Comparison of ENCODE assay signal across 8 cellular contexts in genomic region chr9:113409481-113409880, GRCh38. TPM values are rescaled to one million over a fixed set of nuclear protein-coding genes. Genes with fewer than 3 reads are reported as not detected.
A peak's percentile ranks its signal among the peaks of the same experiment; 100 is the strongest.
DNase-seq lines count a peak whose midpoint lies in the region; ATAC-seq and TF ChIP-seq lines count a peak whose summit lies in the region.

No MANE protein-coding gene starts in this region.

- peaks cover 27% of the 10 kb centered on the region for H3K36me3 Mint-ChIP-seq in activated naive CD4-positive, alpha-beta T cell treated with anti-CD3 and anti-CD28 coated beads for 36 hours (ENCODE audit: low read depth)
- H3K36me3 Mint-ChIP-seq in type B pancreatic cell: peaks cover 23% of the 10 kb centered on the region

- H3K4me3 ChIP-seq in ascending aorta: peak overlapping the region; percentile 79 to 82
- peak overlapping the region; percentile 84 to 95 (median 85) for H3K4me3 ChIP-seq in right lobe of liver

- TF ChIP-seq CTCF in ascending aorta (IDR thresholded peaks at IDR 0.05) (no peak), right lobe of liver (IDR thresholded peaks at IDR 0.05) (no peak), type B pancreatic cell (conservative IDR thresholded peaks at IDR 0.05) (no peak), GM13977 (IDR thresholded peaks at IDR 0.05; ENCODE audit: extremely low read depth, insufficient read depth, missing control alignments) (no peak)

- H3K9me3 ChIP-seq in ascending aorta: no peaks in the 10 kb centered on the region
- H3K9me3 ChIP-seq in right lobe of liver: no peaks in the 10 kb centered on the region

- TF ChIP-seq POLR2A in right lobe of liver (IDR thresholded peaks at IDR 0.05): no peak

- peaks cover 8 to 12% of the 10 kb centered on the region in 2 donors for H3K36me3 ChIP-seq in ascending aorta
- peaks cover 0 to 12% (median 6%) of the 10 kb centered on the region in 4 donors for H3K36me3 ChIP-seq in right lobe of liver

- no peak for DNase-seq in activated naive CD4-positive, alpha-beta T cell treated with anti-CD3 and anti-CD28 coated beads for 36 hours
- DNase-seq in activated naive CD4-positive, alpha-beta T cell treated with anti-CD3 and anti-CD28 coated beads, Interleukin-2, amount 50 U/mL, for 16 hours: no peak
- DNase-seq in ascending aorta (ENCODE audit: low spot score in 2 of 2) (no peak), right lobe of liver (no peak), type B pancreatic cell (ENCODE audit: extremely low spot score, unreplicated experiment) (no peak), GM13977 (ENCODE audit: low spot score) (no peak), DMS153 treated with DMSO at 0.1 percent for 48 hours (lab: John Stamatoyannopoulos, UW; ENCODE audit: unreplicated experiment) (no peak)

- in situ Hi-C loops in GM13977 (cut with MboI; ENCODE audit: low pct_unique_long_range_greater_than_20kb, low sequenced_read_pairs, unreplicated experiment): no loop called here

- peak overlapping the region; percentile 99 for H3K4me3 Mint-ChIP-seq in activated naive CD4-positive, alpha-beta T cell treated with anti-CD3 and anti-CD28 coated beads for 36 hours
- peak overlapping the region; percentile 99 for H3K4me3 Mint-ChIP-seq in type B pancreatic cell

- WGBS in right lobe of liver (ENCODE audit: insufficient coverage, low coverage, low lambda C conversion rate, missing lambda C conversion rate): 37% methylated on average over 8 of the region's 10 CpGs

- ATAC-seq in right lobe of liver (no peak), HG03280 (IDR thresholded peaks at IDR 0.05; ENCODE audit: unreplicated experiment) (no peak)

- H3K27ac ChIP-seq in ascending aorta (peak overlapping the region; percentile 96 to 98), right lobe of liver (peak overlapping the region; percentile 94 to 98 (median 94))

- H3K27me3 ChIP-seq in ascending aorta (no peaks in the 10 kb centered on the region), right lobe of liver (no peaks in the 10 kb centered on the region)

- H3K4me1 ChIP-seq in ascending aorta: peaks cover 3 to 8% of the 10 kb centered on the region in 2 donors
- peaks cover 0 to 20% (median 8%) of the 10 kb centered on the region in 4 donors for H3K4me1 ChIP-seq in right lobe of liver

- H3K27ac Mint-ChIP-seq in activated naive CD4-positive, alpha-beta T cell treated with anti-CD3 and anti-CD28 coated beads for 36 hours: peak overlapping the region; percentile 100
- H3K27ac Mint-ChIP-seq in type B pancreatic cell: peak overlapping the region; percentile 100

- H3K4me1 Mint-ChIP-seq in activated naive CD4-positive, alpha-beta T cell treated with anti-CD3 and anti-CD28 coated beads for 36 hours (ENCODE audit: low read depth): peaks cover 38% of the 10 kb centered on the region
- peaks cover 18% of the 10 kb centered on the region for H3K4me1 Mint-ChIP-seq in type B pancreatic cell (ENCODE audit: unreplicated experiment)

- intact Hi-C loops in activated naive CD4-positive, alpha-beta T cell treated with anti-CD3 and anti-CD28 coated beads for 36 hours (cut with micrococcal nuclease): no loop called here
- intact Hi-C loops in ascending aorta (cut with DNase I): no loop called here
- intact Hi-C loops in right lobe of liver (cut with DNase I): loop anchor here in 1 of 2 donors (5.0 kb wide), 1 partner anchor 97 kb away; no protein-coding TSS in a partner anchor

- CTCF ChIA-PET in activated naive CD4-positive, alpha-beta T cell treated with anti-CD3 and anti-CD28 coated beads for 36 hours (lab: Charles Lee): interaction anchor here (0.6 to 2.4 kb wide), 9 partner anchors 8 to 246 kb away, joined by 3 to 13 read pairs (median 4); partner anchors contain the start of genes ALAD, CDC26, PRPF4 and WDR31

- H3K9me3 Mint-ChIP-seq in activated naive CD4-positive, alpha-beta T cell treated with anti-CD3 and anti-CD28 coated beads for 36 hours: no peaks in the 10 kb centered on the region
- no peaks in the 10 kb centered on the region for H3K9me3 Mint-ChIP-seq in type B pancreatic cell

- no peaks in the 10 kb centered on the region for H3K27me3 Mint-ChIP-seq in activated naive CD4-positive, alpha-beta T cell treated with anti-CD3 and anti-CD28 coated beads for 36 hours (ENCODE audit: low read depth)
- H3K27me3 Mint-ChIP-seq in type B pancreatic cell: no peaks in the 10 kb centered on the region

RNA-seq across cellular contexts. Expression of gene POLE3, which starts 1.0 kb away (rescaled TPM):
- total RNA-seq in activated naive CD4-positive, alpha-beta T cell treated with anti-CD3 and anti-CD28 coated beads for 36 hours: 10 to 100 TPM; 34.1 to 37.4 TPM
- total RNA-seq in ascending aorta: 17.5 TPM
- total RNA-seq in right lobe of liver: 10 to 100 TPM; 13.8 to 24.5 (median 16.6) TPM
- 43.2 and 54.9 TPM in 2 replicates for total RNA-seq in type B pancreatic cell (ENCODE audit: low replicate concordance)

RNA-seq across cellular contexts. Expression of gene C9orf43, which starts 1.1 kb away (rescaled TPM):
- under 1 TPM; 0.83 to 0.84 TPM for total RNA-seq in activated naive CD4-positive, alpha-beta T cell treated with anti-CD3 and anti-CD28 coated beads for 36 hours
- total RNA-seq in ascending aorta: not detected
- 1 to 10 TPM in 1 of 6 experiments, under 1 TPM in 5; 0.40 to 1.0 (median 0.50) TPM for total RNA-seq in right lobe of liver
- 0.80 and 0.88 TPM in 2 replicates for total RNA-seq in type B pancreatic cell (ENCODE audit: low replicate concordance)

RNA-seq across cellular contexts. Expression of gene ALAD, which starts 8.4 kb away (rescaled TPM):
- total RNA-seq in activated naive CD4-positive, alpha-beta T cell treated with anti-CD3 and anti-CD28 coated beads for 36 hours: 10 to 100 TPM; 16.1 to 17.7 TPM
- total RNA-seq in ascending aorta: 71.4 TPM
- 100 to 1,000 TPM in 2 of 6 experiments, 10 to 100 TPM in 4; 35.3 to 140 (median 73.6) TPM for total RNA-seq in right lobe of liver
- total RNA-seq in type B pancreatic cell (ENCODE audit: low replicate concordance): 41.4 and 57.0 TPM in 2 replicates

RNA-seq across cellular contexts. Expression of gene HDHD3, which starts 32.7 kb away (rescaled TPM):
- total RNA-seq in activated naive CD4-positive, alpha-beta T cell treated with anti-CD3 and anti-CD28 coated beads for 36 hours: 1 to 10 TPM; 8.9 to 9.5 TPM
- total RNA-seq in ascending aorta (16.5 TPM), right lobe of liver (10 to 100 TPM; 36.5 to 70.5 (median 67.1) TPM), type B pancreatic cell (ENCODE audit: low replicate concordance) (33.9 and 53.1 TPM in 2 replicates)

RNA-seq across cellular contexts. Expression of gene RGS3, which starts 54.0 kb away (rescaled TPM):
- total RNA-seq in activated naive CD4-positive, alpha-beta T cell treated with anti-CD3 and anti-CD28 coated beads for 36 hours: 10 to 100 TPM; 11.9 to 12.6 TPM
- total RNA-seq in ascending aorta (125 TPM), right lobe of liver (10 to 100 TPM; 19.0 to 60.3 (median 31.0) TPM), type B pancreatic cell (ENCODE audit: low replicate concordance) (9.6 and 29.9 TPM in 2 replicates)
